Comparison of ENCODE assay signal across 1 cellular context in the genomic region with DNA sequence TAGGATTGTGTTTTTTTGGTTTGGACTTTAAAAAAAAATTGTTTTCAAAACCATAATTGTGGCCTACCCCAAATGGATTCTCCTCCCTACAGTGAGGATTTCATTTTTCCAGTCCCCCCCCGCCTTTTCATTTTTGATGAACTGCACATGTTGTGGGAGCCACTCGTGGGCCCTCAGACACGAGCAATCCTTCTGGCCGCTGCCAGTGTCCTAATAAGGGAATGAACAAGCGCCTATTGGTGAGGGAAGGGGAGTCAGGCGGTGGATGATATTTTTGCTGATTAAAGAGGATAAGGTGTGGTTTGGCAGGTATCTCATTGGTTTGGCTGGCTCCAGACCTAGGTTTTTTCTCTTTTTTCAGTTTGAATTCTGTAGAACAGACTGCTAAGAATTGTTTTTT.
TF ChIP-seq lines count a peak whose summit lies in the region.

No MANE protein-coding gene starts in this region.

TF ChIP-seq in GM23338, 12 proteins besides CTCF, POLR2A, EP300 and RAD21:
- TF ChIP-seq ZNF114 (CRISPR knock-in tag; IDR thresholded peaks at IDR 0.05): no peak
- TF ChIP-seq ZNF331 (CRISPR knock-in tag; IDR thresholded peaks at IDR 0.05; ENCODE audit: low read depth): no peak
- TF ChIP-seq STAT1 (IDR thresholded peaks at IDR 0.05; ENCODE audit: unreplicated experiment): no peak
- no peak for TF ChIP-seq POLR2AphosphoS5 (IDR thresholded peaks at IDR 0.05; ENCODE audit: low read depth)
- TF ChIP-seq NANOG (IDR thresholded peaks at IDR 0.05; ENCODE audit: borderline replicate concordance): no peak
- no peak for TF ChIP-seq CREB1 (CRISPR knock-in tag; IDR thresholded peaks at IDR 0.05; ENCODE audit: low read depth)
- TF ChIP-seq, protein P1, sequence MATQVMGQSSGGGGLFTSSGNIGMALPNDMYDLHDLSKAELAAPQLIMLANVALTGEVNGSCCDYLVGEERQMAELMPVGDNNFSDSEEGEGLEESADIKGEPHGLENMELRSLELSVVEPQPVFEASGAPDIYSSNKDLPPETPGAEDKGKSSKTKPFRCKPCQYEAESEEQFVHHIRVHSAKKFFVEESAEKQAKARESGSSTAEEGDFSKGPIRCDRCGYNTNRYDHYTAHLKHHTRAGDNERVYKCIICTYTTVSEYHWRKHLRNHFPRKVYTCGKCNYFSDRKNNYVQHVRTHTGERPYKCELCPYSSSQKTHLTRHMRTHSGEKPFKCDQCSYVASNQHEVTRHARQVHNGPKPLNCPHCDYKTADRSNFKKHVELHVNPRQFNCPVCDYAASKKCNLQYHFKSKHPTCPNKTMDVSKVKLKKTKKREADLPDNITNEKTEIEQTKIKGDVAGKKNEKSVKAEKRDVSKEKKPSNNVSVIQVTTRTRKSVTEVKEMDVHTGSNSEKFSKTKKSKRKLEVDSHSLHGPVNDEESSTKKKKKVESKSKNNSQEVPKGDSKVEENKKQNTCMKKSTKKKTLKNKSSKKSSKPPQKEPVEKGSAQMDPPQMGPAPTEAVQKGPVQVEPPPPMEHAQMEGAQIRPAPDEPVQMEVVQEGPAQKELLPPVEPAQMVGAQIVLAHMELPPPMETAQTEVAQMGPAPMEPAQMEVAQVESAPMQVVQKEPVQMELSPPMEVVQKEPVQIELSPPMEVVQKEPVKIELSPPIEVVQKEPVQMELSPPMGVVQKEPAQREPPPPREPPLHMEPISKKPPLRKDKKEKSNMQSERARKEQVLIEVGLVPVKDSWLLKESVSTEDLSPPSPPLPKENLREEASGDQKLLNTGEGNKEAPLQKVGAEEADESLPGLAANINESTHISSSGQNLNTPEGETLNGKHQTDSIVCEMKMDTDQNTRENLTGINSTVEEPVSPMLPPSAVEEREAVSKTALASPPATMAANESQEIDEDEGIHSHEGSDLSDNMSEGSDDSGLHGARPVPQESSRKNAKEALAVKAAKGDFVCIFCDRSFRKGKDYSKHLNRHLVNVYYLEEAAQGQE (IDR thresholded peaks at IDR 0.05; ENCODE audit: unreplicated experiment): no peak
- TF ChIP-seq EZH2phosphoT487 (IDR thresholded peaks at IDR 0.05; ENCODE audit: unreplicated experiment): no peak
- TF ChIP-seq EZH2 (IDR thresholded peaks at IDR 0.05; ENCODE audit: low read depth, unreplicated experiment): no peak
- TF ChIP-seq, protein P2, sequence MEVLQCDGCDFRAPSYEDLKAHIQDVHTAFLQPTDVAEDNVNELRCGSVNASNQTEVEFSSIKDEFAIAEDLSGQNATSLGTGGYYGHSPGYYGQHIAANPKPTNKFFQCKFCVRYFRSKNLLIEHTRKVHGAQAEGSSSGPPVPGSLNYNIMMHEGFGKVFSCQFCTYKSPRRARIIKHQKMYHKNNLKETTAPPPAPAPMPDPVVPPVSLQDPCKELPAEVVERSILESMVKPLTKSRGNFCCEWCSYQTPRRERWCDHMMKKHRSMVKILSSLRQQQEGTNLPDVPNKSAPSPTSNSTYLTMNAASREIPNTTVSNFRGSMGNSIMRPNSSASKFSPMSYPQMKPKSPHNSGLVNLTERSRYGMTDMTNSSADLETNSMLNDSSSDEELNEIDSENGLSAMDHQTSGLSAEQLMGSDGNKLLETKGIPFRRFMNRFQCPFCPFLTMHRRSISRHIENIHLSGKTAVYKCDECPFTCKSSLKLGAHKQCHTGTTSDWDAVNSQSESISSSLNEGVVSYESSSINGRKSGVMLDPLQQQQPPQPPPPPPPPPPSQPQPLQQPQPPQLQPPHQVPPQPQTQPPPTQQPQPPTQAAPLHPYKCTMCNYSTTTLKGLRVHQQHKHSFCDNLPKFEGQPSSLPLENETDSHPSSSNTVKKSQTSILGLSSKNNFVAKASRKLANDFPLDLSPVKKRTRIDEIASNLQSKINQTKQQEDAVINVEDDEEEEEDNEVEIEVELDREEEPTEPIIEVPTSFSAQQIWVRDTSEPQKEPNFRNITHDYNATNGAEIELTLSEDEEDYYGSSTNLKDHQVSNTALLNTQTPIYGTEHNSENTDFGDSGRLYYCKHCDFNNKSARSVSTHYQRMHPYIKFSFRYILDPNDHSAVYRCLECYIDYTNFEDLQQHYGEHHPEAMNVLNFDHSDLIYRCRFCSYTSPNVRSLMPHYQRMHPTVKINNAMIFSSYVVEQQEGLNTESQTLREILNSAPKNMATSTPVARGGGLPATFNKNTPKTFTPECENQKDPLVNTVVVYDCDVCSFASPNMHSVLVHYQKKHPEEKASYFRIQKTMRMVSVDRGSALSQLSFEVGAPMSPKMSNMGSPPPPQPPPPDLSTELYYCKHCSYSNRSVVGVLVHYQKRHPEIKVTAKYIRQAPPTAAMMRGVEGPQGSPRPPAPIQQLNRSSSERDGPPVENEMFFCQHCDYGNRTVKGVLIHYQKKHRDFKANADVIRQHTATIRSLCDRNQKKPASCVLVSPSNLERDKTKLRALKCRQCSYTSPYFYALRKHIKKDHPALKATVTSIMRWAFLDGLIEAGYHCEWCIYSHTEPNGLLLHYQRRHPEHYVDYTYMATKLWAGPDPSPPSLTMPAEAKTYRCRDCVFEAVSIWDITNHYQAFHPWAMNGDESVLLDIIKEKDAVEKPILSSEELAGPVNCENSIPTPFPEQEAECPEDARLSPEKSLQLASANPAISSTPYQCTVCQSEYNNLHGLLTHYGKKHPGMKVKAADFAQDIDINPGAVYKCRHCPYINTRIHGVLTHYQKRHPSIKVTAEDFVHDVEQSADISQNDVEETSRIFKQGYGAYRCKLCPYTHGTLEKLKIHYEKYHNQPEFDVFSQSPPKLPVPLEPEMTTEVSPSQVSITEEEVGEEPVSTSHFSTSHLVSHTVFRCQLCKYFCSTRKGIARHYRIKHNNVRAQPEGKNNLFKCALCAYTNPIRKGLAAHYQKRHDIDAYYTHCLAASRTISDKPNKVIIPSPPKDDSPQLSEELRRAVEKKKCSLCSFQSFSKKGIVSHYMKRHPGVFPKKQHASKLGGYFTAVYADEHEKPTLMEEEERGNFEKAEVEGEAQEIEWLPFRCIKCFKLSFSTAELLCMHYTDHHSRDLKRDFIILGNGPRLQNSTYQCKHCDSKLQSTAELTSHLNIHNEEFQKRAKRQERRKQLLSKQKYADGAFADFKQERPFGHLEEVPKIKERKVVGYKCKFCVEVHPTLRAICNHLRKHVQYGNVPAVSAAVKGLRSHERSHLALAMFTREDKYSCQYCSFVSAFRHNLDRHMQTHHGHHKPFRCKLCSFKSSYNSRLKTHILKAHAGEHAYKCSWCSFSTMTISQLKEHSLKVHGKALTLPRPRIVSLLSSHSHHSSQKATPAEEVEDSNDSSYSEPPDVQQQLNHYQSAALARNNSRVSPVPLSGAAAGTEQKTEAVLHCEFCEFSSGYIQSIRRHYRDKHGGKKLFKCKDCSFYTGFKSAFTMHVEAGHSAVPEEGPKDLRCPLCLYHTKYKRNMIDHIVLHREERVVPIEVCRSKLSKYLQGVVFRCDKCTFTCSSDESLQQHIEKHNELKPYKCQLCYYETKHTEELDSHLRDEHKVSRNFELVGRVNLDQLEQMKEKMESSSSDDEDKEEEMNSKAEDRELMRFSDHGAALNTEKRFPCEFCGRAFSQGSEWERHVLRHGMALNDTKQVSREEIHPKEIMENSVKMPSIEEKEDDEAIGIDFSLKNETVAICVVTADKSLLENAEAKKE (CRISPR knock-in tag; IDR thresholded peaks at IDR 0.05): no peak
- no peak for TF ChIP-seq JUNB (IDR thresholded peaks at IDR 0.05; ENCODE audit: unreplicated experiment)
- TF ChIP-seq, protein P3, sequence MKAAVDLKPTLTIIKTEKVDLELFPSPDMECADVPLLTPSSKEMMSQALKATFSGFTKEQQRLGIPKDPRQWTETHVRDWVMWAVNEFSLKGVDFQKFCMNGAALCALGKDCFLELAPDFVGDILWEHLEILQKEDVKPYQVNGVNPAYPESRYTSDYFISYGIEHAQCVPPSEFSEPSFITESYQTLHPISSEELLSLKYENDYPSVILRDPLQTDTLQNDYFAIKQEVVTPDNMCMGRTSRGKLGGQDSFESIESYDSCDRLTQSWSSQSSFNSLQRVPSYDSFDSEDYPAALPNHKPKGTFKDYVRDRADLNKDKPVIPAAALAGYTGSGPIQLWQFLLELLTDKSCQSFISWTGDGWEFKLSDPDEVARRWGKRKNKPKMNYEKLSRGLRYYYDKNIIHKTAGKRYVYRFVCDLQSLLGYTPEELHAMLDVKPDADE (IDR thresholded peaks at IDR 0.05): no peak
